Comparison of ENCODE assay signal across 4 cellular contexts in genomic region chr20:59358793-59359192, GRCh38. TPM values are rescaled to one million over a fixed set of nuclear protein-coding genes. Genes with fewer than 3 reads are reported as not detected.
"Had no signal": no experiment of that assay in that cellular context is flagged by ENCODE, and none has a peak within 500 bp of the region (broad histone marks: within the 10 kb centered on the region; RNA-seq: fewer than 3 reads in every experiment).

No MANE protein-coding gene starts in this region.

RNA-seq across cellular contexts. Expression of gene EDN3, which starts 58.4 kb away (rescaled TPM):
- total RNA-seq: HT-29, IMR-90, Right ventricle myocardium superior, SJSA1 had no signal
- polyA plus RNA-seq: IMR-90 had no signal
